In genomic region chr5:6246820-6247437, GRCh38 we compare ENCODE assay signal across 21 cellular contexts.
DNase-seq lines count a peak whose midpoint lies in the region; ATAC-seq, FAIRE-seq and TF ChIP-seq lines count a peak whose summit lies in the region.
"Had no signal": no experiment of that assay in that cellular context is flagged by ENCODE, and none has a peak within 500 bp of the region (broad histone marks: within the 10 kb centered on the region; RNA-seq: fewer than 3 reads in every experiment).

No MANE protein-coding gene starts in this region.

- intact Hi-C loops in sciatic nerve (cut with DNase I) = no loop called here

- FAIRE-seq in RCC 7860 (lab: Jason Lieb, UNC) = no peak

- H3K4me3 Mint-ChIP-seq in stimulated activated memory B cell treated with anti-CD40 and anti-IgM and Interleukin-4, amounts not matched to agents 10 μg/mL and 1 μg/mL and 100 μg/mL, for 72 hours = no peak overlapping the region
- H3K4me3 Mint-ChIP-seq in progenitor cell of endocrine pancreas (ENCODE audit: low read depth) = no peak overlapping the region
- H3K4me3 Mint-ChIP-seq: activated CD4-positive, alpha-beta memory T cell treated with anti-CD3 and anti-CD28 coated beads, Interleukin-2, amount 10 ng/mL, durations not matched to agents 7 days and 5 days; CD8-positive, alpha-beta memory T cell; stimulated activated naive B cell treated with anti-CD40 and anti-IgM and Interleukin-4, amounts not matched to agents 10 μg/mL and 1 μg/mL and 100 μg/mL, for 72 hours had no signal

- H3K4me1 Mint-ChIP-seq in stimulated activated memory B cell treated with anti-CD40 and anti-IgM and Interleukin-4, amounts not matched to agents 10 μg/mL and 1 μg/mL and 100 μg/mL, for 72 hours = peaks cover 13% of the 10 kb centered on the region
- no peaks in the 10 kb centered on the region for H3K4me1 Mint-ChIP-seq in progenitor cell of endocrine pancreas (ENCODE audit: low read depth)
- H3K4me1 Mint-ChIP-seq: activated CD4-positive, alpha-beta memory T cell treated with anti-CD3 and anti-CD28 coated beads, Interleukin-2, amount 10 ng/mL, durations not matched to agents 7 days and 5 days; CD8-positive, alpha-beta memory T cell had no signal

- no peak for TF ChIP-seq CTCF in progenitor cell of endocrine pancreas (IDR thresholded peaks at IDR 0.05; ENCODE audit: unreplicated experiment)

- H3K36me3 Mint-ChIP-seq in stimulated activated memory B cell treated with anti-CD40 and anti-IgM and Interleukin-4, amounts not matched to agents 10 μg/mL and 1 μg/mL and 100 μg/mL, for 72 hours = no peaks in the 10 kb centered on the region
- no peaks in the 10 kb centered on the region for H3K36me3 Mint-ChIP-seq in progenitor cell of endocrine pancreas (ENCODE audit: insufficient read depth)
- H3K36me3 Mint-ChIP-seq: CD8-positive, alpha-beta memory T cell; stimulated activated naive B cell treated with anti-CD40 and anti-IgM and Interleukin-4, amounts not matched to agents 10 μg/mL and 1 μg/mL and 100 μg/mL, for 72 hours had no signal

- DNase-seq in RCC 7860 (ENCODE audit: low spot score) (peak; percentile 17), sciatic nerve (ENCODE audit: low spot score) (no peak), progenitor cell of endocrine pancreas (ENCODE audit: low spot score, unreplicated experiment) (no peak), NCI-H2196 treated with DMSO at 0.1 percent for 48 hours (lab: John Stamatoyannopoulos, UW; ENCODE audit: unreplicated experiment) (no peak)
- DNase-seq: activated CD4-positive, alpha-beta memory T cell treated with anti-CD3 and anti-CD28 coated beads, Interleukin-2, amount 10 ng/mL, durations not matched to agents 7 days and 5 days; activated CD4-positive, CD25-positive, alpha-beta regulatory T cell; activated effector memory CD4-positive, alpha-beta T cell treated with anti-CD3 and anti-CD28 coated beads, Interleukin-2, amount 50 U/mL, for 16 hours; body of pancreas; CD8-positive, alpha-beta memory T cell; DMS53; effector memory CD4-positive, alpha-beta T cell; NCI-H1436 treated with DMSO at 0.1 percent for 48 hours; NCI-H2171; NCI-H526 treated with DMSO at 0.1 percent for 48 hours; stimulated activated CD4-positive, alpha-beta T cell treated with anti-CD3 and anti-CD28 coated beads, Interleukin-1b, Interleukin-23, amount 100 ng/mL, for 48 hours; stimulated activated naive B cell treated with anti-CD40 and anti-IgM and Interleukin-4, amounts not matched to agents 10 μg/mL and 1 μg/mL and 100 μg/mL, for 72 hours; T1000 had no signal

- H3K27me3 Mint-ChIP-seq in stimulated activated memory B cell treated with anti-CD40 and anti-IgM and Interleukin-4, amounts not matched to agents 10 μg/mL and 1 μg/mL and 100 μg/mL, for 72 hours = no peaks in the 10 kb centered on the region
- peaks cover 6% of the 10 kb centered on the region for H3K27me3 Mint-ChIP-seq in progenitor cell of endocrine pancreas
- H3K27me3 Mint-ChIP-seq: activated CD4-positive, alpha-beta memory T cell treated with anti-CD3 and anti-CD28 coated beads, Interleukin-2, amount 10 ng/mL, durations not matched to agents 7 days and 5 days; CD8-positive, alpha-beta memory T cell; stimulated activated naive B cell treated with anti-CD40 and anti-IgM and Interleukin-4, amounts not matched to agents 10 μg/mL and 1 μg/mL and 100 μg/mL, for 72 hours had no signal

- H3K27ac Mint-ChIP-seq in stimulated activated memory B cell treated with anti-CD40 and anti-IgM and Interleukin-4, amounts not matched to agents 10 μg/mL and 1 μg/mL and 100 μg/mL, for 72 hours = no peak overlapping the region
- H3K27ac Mint-ChIP-seq in progenitor cell of endocrine pancreas = no peak overlapping the region
- H3K27ac Mint-ChIP-seq: activated CD4-positive, alpha-beta memory T cell treated with anti-CD3 and anti-CD28 coated beads, Interleukin-2, amount 10 ng/mL, durations not matched to agents 7 days and 5 days; stimulated activated naive B cell treated with anti-CD40 and anti-IgM and Interleukin-4, amounts not matched to agents 10 μg/mL and 1 μg/mL and 100 μg/mL, for 72 hours had no signal

- H3K9me3 Mint-ChIP-seq in stimulated activated memory B cell treated with anti-CD40 and anti-IgM and Interleukin-4, amounts not matched to agents 10 μg/mL and 1 μg/mL and 100 μg/mL, for 72 hours = no peaks in the 10 kb centered on the region
- no peaks in the 10 kb centered on the region for H3K9me3 Mint-ChIP-seq in progenitor cell of endocrine pancreas (ENCODE audit: low read depth)
- H3K9me3 Mint-ChIP-seq: activated CD4-positive, alpha-beta memory T cell treated with anti-CD3 and anti-CD28 coated beads, Interleukin-2, amount 10 ng/mL, durations not matched to agents 7 days and 5 days; stimulated activated naive B cell treated with anti-CD40 and anti-IgM and Interleukin-4, amounts not matched to agents 10 μg/mL and 1 μg/mL and 100 μg/mL, for 72 hours had no signal

- peak; percentile 65 for ATAC-seq in GM19452 (IDR thresholded peaks at IDR 0.05; ENCODE audit: unreplicated experiment)
- peak; percentile 64 for ATAC-seq in HG02884 (IDR thresholded peaks at IDR 0.05; ENCODE audit: unreplicated experiment)
- peak; percentile 46 for ATAC-seq in stimulated activated memory B cell treated with anti-CD40 and anti-IgM and Interleukin-4, amounts not matched to agents 10 μg/mL and 1 μg/mL and 100 μg/mL, for 72 hours
- ATAC-seq in sciatic nerve = no peak
- ATAC-seq: body of pancreas, HCT116 had no signal
